In genomic region chr19:54594737-54595136, GRCh38 we compare ENCODE assay signal across 21 cellular contexts. TPM values are rescaled to one million over a fixed set of nuclear protein-coding genes. Genes with fewer than 3 reads are reported as not detected.
A peak's percentile ranks its signal among the peaks of the same experiment; 100 is the strongest.
DNase-seq lines count a peak whose midpoint lies in the region; ATAC-seq and TF ChIP-seq lines count a peak whose summit lies in the region.
"Had no signal": no experiment of that assay in that cellular context is flagged by ENCODE, and none has a peak within 500 bp of the region (broad histone marks: within the 10 kb centered on the region; RNA-seq: fewer than 3 reads in every experiment).

No MANE protein-coding gene starts in this region.

- H3K4me3 ChIP-seq in BLaER1 (no peak overlapping the region), upper lobe of left lung (peak overlapping the region in 1 of 4 donors; percentile 32)
- H3K4me3 ChIP-seq: A549 had no signal

- H3K27ac Mint-ChIP-seq in CD14-positive monocyte: peak overlapping the region in 6 of 7 donors; percentile 69 to 98 (median 96)
- H3K27ac Mint-ChIP-seq in dendritic cell treated with granulocyte-macrophage colony-stimulating factor and Interleukin-4, amounts not matched to agents 40 ng/mL and 50 ng/mL, for 4 days: peak overlapping the region; percentile 83
- H3K27ac Mint-ChIP-seq in activated naive CD4-positive, alpha-beta T cell treated with anti-CD3 and anti-CD28 coated beads, Interleukin-2, amount 50 U/mL, for 72 hours: no peak overlapping the region
- H3K27ac Mint-ChIP-seq: B cell; CD4-positive, alpha-beta memory T cell; CD4-positive, CD25-positive, alpha-beta regulatory T cell; CD8-positive, alpha-beta memory T cell had no signal

- no peak overlapping the region for H3K9ac ChIP-seq in BLaER1

- H3K9me3 Mint-ChIP-seq in CD14-positive monocyte: peaks cover 0 to 6% (median 3%) of the 10 kb centered on the region in 7 donors
- H3K9me3 Mint-ChIP-seq in dendritic cell treated with granulocyte-macrophage colony-stimulating factor and Interleukin-4, amounts not matched to agents 40 ng/mL and 50 ng/mL, for 4 days: no peaks in the 10 kb centered on the region
- peaks cover 2 to 6% of the 10 kb centered on the region in 2 donors for H3K9me3 Mint-ChIP-seq in activated naive CD4-positive, alpha-beta T cell treated with anti-CD3 and anti-CD28 coated beads, Interleukin-2, amount 50 U/mL, for 72 hours

- TF ChIP-seq CTCF in CD14-positive monocyte (IDR thresholded peaks at IDR 0.05) (no peak), upper lobe of left lung (IDR thresholded peaks at IDR 0.05) (no peak)

- H3K27me3 ChIP-seq in BLaER1: peaks cover 6% of the 10 kb centered on the region; the same call in 1 of the 2 replicates
- H3K27me3 ChIP-seq in upper lobe of left lung: no peaks in the 10 kb centered on the region

- no peak for TF ChIP-seq EP300 in upper lobe of left lung (IDR thresholded peaks at IDR 0.05)

- H3K4me3 Mint-ChIP-seq in CD14-positive monocyte: peak overlapping the region; percentile 98 to 100
- no peak overlapping the region for H3K4me3 Mint-ChIP-seq in dendritic cell treated with granulocyte-macrophage colony-stimulating factor and Interleukin-4, amounts not matched to agents 40 ng/mL and 50 ng/mL, for 4 days
- H3K4me3 Mint-ChIP-seq: B cell; CD4-positive, alpha-beta memory T cell; CD4-positive, CD25-positive, alpha-beta regulatory T cell; CD8-positive, alpha-beta memory T cell had no signal

- H3K36me3 ChIP-seq in BLaER1 (no peaks in the 10 kb centered on the region), upper lobe of left lung (no peaks in the 10 kb centered on the region)

- H3K4me1 Mint-ChIP-seq in CD14-positive monocyte: peaks cover 66% of the 10 kb centered on the region
- peaks cover 73% of the 10 kb centered on the region for H3K4me1 Mint-ChIP-seq in dendritic cell treated with granulocyte-macrophage colony-stimulating factor and Interleukin-4, amounts not matched to agents 40 ng/mL and 50 ng/mL, for 4 days (ENCODE audit: low read depth)
- H3K4me1 Mint-ChIP-seq: CD4-positive, alpha-beta memory T cell; CD4-positive, CD25-positive, alpha-beta regulatory T cell; CD8-positive, alpha-beta memory T cell had no signal

- H3K27ac ChIP-seq in BLaER1 (no peak overlapping the region), upper lobe of left lung (no peak overlapping the region)
- H3K27ac ChIP-seq: 22Rv1, A549, C4-2B had no signal

- DNase-seq in CD14-positive monocyte (ENCODE audit: low spot score) (no peak), mesenteric fat pad (ENCODE audit: low spot score) (peak; percentile 67), erythroblast (lab: John Stamatoyannopoulos, UW) (no peak), sciatic nerve (ENCODE audit: low spot score) (no peak), upper lobe of left lung (no peak)
- DNase-seq in activated naive CD4-positive, alpha-beta T cell treated with anti-CD3 and anti-CD28 coated beads, Interleukin-2, amount 50 U/mL, for 72 hours (ENCODE audit: low spot score in 2 of 2): no peak
- DNase-seq: AML-193; CD4-positive, alpha-beta memory T cell; CD4-positive, CD25-positive, alpha-beta regulatory T cell; CD8-positive, alpha-beta memory T cell; COR-L47; DMS79 treated with DMSO at 0.1 percent for 48 hours; GF-D8 had no signal

- peaks cover 7% of the 10 kb centered on the region for H3K9me3 ChIP-seq in BLaER1
- H3K9me3 ChIP-seq in upper lobe of left lung: peaks cover 0 to 7% (median 3%) of the 10 kb centered on the region in 4 donors
- H3K9me3 ChIP-seq: A549 had no signal

- intact Hi-C loops in CD14-positive monocyte (cut with micrococcal nuclease): loop anchor here (5.0 to 10.0 kb wide), 2 partner anchors 38 to 120 kb away; partner anchors contain the start of genes LILRB1 (in 2 of the 2) and CDC42EP5 (in 1 of the 2)
- intact Hi-C loops in dendritic cell treated with granulocyte-macrophage colony-stimulating factor and Interleukin-4, amounts not matched to agents 40 ng/mL and 50 ng/mL, for 4 days (cut with micrococcal nuclease): no loop called here
- intact Hi-C loops in sciatic nerve (cut with DNase I): no loop called here

- peak overlapping the region; percentile 90 for H3K4me2 ChIP-seq in BLaER1
- H3K4me2 ChIP-seq: A549 had no signal

- TF ChIP-seq POLR2A in erythroblast (IDR thresholded peaks at IDR 0.05; ENCODE audit: low read length) (no peak), upper lobe of left lung (IDR thresholded peaks at IDR 0.05) (no peak)

- no peaks in the 10 kb centered on the region for H4K20me1 ChIP-seq in BLaER1

- ATAC-seq in sciatic nerve (no peak), upper lobe of left lung (ENCODE audit: low FRiP score in 2 of 2) (no peak)
- ATAC-seq in activated naive CD4-positive, alpha-beta T cell treated with anti-CD3 and anti-CD28 coated beads, Interleukin-2, amount 50 U/mL, for 72 hours: no peak
- ATAC-seq: A549 had no signal

- 79 to 81% methylated on average over 4 to 5 of the region's 5 CpGs for WGBS in upper lobe of left lung, 2 donors

- H3K36me3 Mint-ChIP-seq in CD14-positive monocyte: peaks cover 38 to 48% of the 10 kb centered on the region in 2 donors
- H3K36me3 Mint-ChIP-seq in dendritic cell treated with granulocyte-macrophage colony-stimulating factor and Interleukin-4, amounts not matched to agents 40 ng/mL and 50 ng/mL, for 4 days (ENCODE audit: low read depth): peaks cover 23% of the 10 kb centered on the region
- no peaks in the 10 kb centered on the region for H3K36me3 Mint-ChIP-seq in activated naive CD4-positive, alpha-beta T cell treated with anti-CD3 and anti-CD28 coated beads, Interleukin-2, amount 50 U/mL, for 72 hours
- H3K36me3 Mint-ChIP-seq: CD4-positive, alpha-beta memory T cell; CD4-positive, CD25-positive, alpha-beta regulatory T cell; CD8-positive, alpha-beta memory T cell had no signal

- peaks cover 60% of the 10 kb centered on the region for H3K4me1 ChIP-seq in BLaER1
- H3K4me1 ChIP-seq in upper lobe of left lung: no peaks in the 10 kb centered on the region
- H3K4me1 ChIP-seq: A549 had no signal

- H3K27me3 Mint-ChIP-seq in CD14-positive monocyte (ENCODE audit: low read depth in 3 of 3): peaks cover 0 to 3% (median 2%) of the 10 kb centered on the region in 3 donors
- peaks cover 25% of the 10 kb centered on the region for H3K27me3 Mint-ChIP-seq in dendritic cell treated with granulocyte-macrophage colony-stimulating factor and Interleukin-4, amounts not matched to agents 40 ng/mL and 50 ng/mL, for 4 days

RNA-seq across cellular contexts. Expression of gene LILRA1, which starts 1.3 kb away (rescaled TPM):
- polyA plus RNA-seq in CD14-positive monocyte: 100 to 1,000 TPM in 1 of 2 donors, 10 to 100 TPM in 1; 88.5 to 151 TPM
- total RNA-seq in mesenteric fat pad (3.7 TPM), sciatic nerve (2.3 TPM), upper lobe of left lung (10 to 100 TPM in 1 of 6 donors, 1 to 10 TPM in 3, under 1 TPM in 2; 0.69 to 14.5 (median 4.0) TPM)
- not detected for total RNA-seq in activated naive CD4-positive, alpha-beta T cell treated with anti-CD3 and anti-CD28 coated beads, Interleukin-2, amount 50 U/mL, for 72 hours
- total RNA-seq: A172; B cell; CD4-positive, alpha-beta memory T cell; CD4-positive, CD25-positive, alpha-beta regulatory T cell; CD8-positive, alpha-beta memory T cell had no signal
- polyA plus RNA-seq: A549; BJ; CD4-positive, alpha-beta memory T cell; CD8-positive, alpha-beta memory T cell had no signal

RNA-seq across cellular contexts. Expression of gene LILRA2, which starts 21.1 kb away (rescaled TPM):
- 100 to 1,000 TPM; 377 to 451 TPM for polyA plus RNA-seq in CD14-positive monocyte
- total RNA-seq in mesenteric fat pad: 10.0 TPM
- 5.3 TPM for total RNA-seq in sciatic nerve
- total RNA-seq in upper lobe of left lung: 10 to 100 TPM in 2 of 6 donors, 1 to 10 TPM in 2, under 1 TPM in 2; 0.78 to 38.4 (median 7.6) TPM
- not detected for total RNA-seq in activated naive CD4-positive, alpha-beta T cell treated with anti-CD3 and anti-CD28 coated beads, Interleukin-2, amount 50 U/mL, for 72 hours
- total RNA-seq: A172; CD4-positive, CD25-positive, alpha-beta regulatory T cell; CD8-positive, alpha-beta memory T cell had no signal
- polyA plus RNA-seq: A549; BJ; CD4-positive, alpha-beta memory T cell; CD8-positive, alpha-beta memory T cell had no signal

RNA-seq across cellular contexts. Expression of gene LILRB1, which starts 35.5 kb away (rescaled TPM):
- 10 to 100 TPM; 27.2 to 60.6 TPM for polyA plus RNA-seq in CD14-positive monocyte
- total RNA-seq in mesenteric fat pad (10.5 TPM), sciatic nerve (10.7 TPM), upper lobe of left lung (10 to 100 TPM in 4 of 6 donors, 1 to 10 TPM in 2; 4.0 to 47.1 (median 16.7) TPM)
- under 1 TPM; 0.31 to 0.34 TPM for total RNA-seq in activated naive CD4-positive, alpha-beta T cell treated with anti-CD3 and anti-CD28 coated beads, Interleukin-2, amount 50 U/mL, for 72 hours
- total RNA-seq: A172; CD4-positive, CD25-positive, alpha-beta regulatory T cell had no signal
- polyA plus RNA-seq: A549, BJ had no signal

Comparison
In these comparisons a context has a peak if more than half of its experiments do, and no peak if none do; other contexts are left out.
1. H3K27ac Mint-ChIP-seq: peak in CD14-positive monocyte (6 of 7) and dendritic cell treated with granulocyte-macrophage colony-stimulating factor and Interleukin-4, amounts not matched to agents 40 ng/mL and 50 ng/mL, for 4 days (single experiment); none in activated naive CD4-positive, alpha-beta T cell treated with anti-CD3 and anti-CD28 coated beads, Interleukin-2, amount 50 U/mL, for 72 hours (0 of 2).
2. intact Hi-C loops: an anchor here in CD14-positive monocyte (5.0 to 10.0 kb wide); none called in dendritic cell treated with granulocyte-macrophage colony-stimulating factor and Interleukin-4, amounts not matched to agents 40 ng/mL and 50 ng/mL, for 4 days and sciatic nerve.